Comparison of ENCODE assay signal across 16 cellular contexts in the genomic region with DNA sequence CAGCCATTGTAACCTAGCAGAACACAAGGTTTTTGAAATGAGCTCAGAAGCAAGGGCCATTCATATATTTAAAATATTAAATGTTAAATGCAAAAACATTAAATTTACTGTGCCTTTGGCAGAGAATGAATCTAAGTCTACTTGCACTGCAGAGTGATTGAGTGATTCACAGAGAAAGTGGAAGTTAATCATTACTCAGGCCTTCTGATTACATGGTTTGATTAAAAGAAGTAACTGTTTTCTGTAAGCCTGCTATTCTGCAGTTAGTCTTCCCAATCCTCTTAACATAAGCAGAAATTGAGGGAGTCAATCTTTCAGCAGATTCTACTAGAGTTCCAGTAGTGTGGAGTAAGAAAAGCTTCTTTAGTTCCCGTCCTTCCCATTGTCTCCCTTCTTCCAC. TPM values are rescaled to one million over a fixed set of nuclear protein-coding genes. Genes with fewer than 3 reads are reported as not detected.
DNase-seq lines count a peak whose midpoint lies in the region; ATAC-seq and TF ChIP-seq lines count a peak whose summit lies in the region.
"Had no signal": no experiment of that assay in that cellular context is flagged by ENCODE, and none has a peak within 500 bp of the region (broad histone marks: within the 10 kb centered on the region; RNA-seq: fewer than 3 reads in every experiment).

No MANE protein-coding gene starts in this region.

- CTCF ChIA-PET in WTC11 (lab: Charles Lee) = no interaction called here

- H3K4me1 Mint-ChIP-seq in WTC11 = peaks cover 37% of the 10 kb centered on the region
- peaks cover 16% of the 10 kb centered on the region for H3K4me1 Mint-ChIP-seq in type B pancreatic cell (ENCODE audit: unreplicated experiment)

- H3K27me3 ChIP-seq in cardiac muscle cell = peaks cover 14% of the 10 kb centered on the region

- peak overlapping the region; percentile 88 for H3K4me3 ChIP-seq in cardiac muscle cell
- H3K4me3 ChIP-seq: GM12878 had no signal

- TF ChIP-seq CTCF in cardiac muscle cell (IDR thresholded peaks at IDR 0.05; ENCODE audit: low read depth, low read length) = no peak
- no peak for TF ChIP-seq CTCF in WTC11 (IDR thresholded peaks at IDR 0.05)
- TF ChIP-seq CTCF in type B pancreatic cell (conservative IDR thresholded peaks at IDR 0.05) = no peak

- H3K4me3 Mint-ChIP-seq in WTC11 (peak overlapping the region; percentile 98), type B pancreatic cell (peak overlapping the region; percentile 89)

- H3K9me3 ChIP-seq in cardiac muscle cell (ENCODE audit: low read depth) = no peaks in the 10 kb centered on the region
- H3K9me3 ChIP-seq: colonic mucosa had no signal

- ATAC-seq in left cardiac atrium = no peak
- ATAC-seq in WTC11 = no peak
- ATAC-seq: GM12878 had no signal

- no peak overlapping the region for H3K27ac ChIP-seq in cardiac muscle cell
- H3K27ac ChIP-seq: colonic mucosa had no signal

- POLR2A ChIA-PET in WTC11 (lab: Charles Lee) = no interaction called here

- H3K36me3 ChIP-seq in cardiac muscle cell = no peaks in the 10 kb centered on the region
- H3K36me3 ChIP-seq: colonic mucosa had no signal

- H3K9me3 Mint-ChIP-seq in WTC11 = no peaks in the 10 kb centered on the region
- H3K9me3 Mint-ChIP-seq in type B pancreatic cell = no peaks in the 10 kb centered on the region

- H3K4me1 ChIP-seq in cardiac muscle cell (ENCODE audit: low read depth) = peaks cover 5% of the 10 kb centered on the region
- H3K4me1 ChIP-seq: colonic mucosa had no signal

- H3K27me3 Mint-ChIP-seq in WTC11 (ENCODE audit: low read depth) (peaks cover 9% of the 10 kb centered on the region), type B pancreatic cell (peaks cover 59% of the 10 kb centered on the region)

- DNase-seq in cardiac muscle cell (ENCODE audit: low read depth in 1 of 2, low spot score in 1 of 2) (no peak), left cardiac atrium (no peak), WTC11 (ENCODE audit: low spot score) (no peak), inferior parietal cortex (ENCODE audit: extremely low spot score) (peak; percentile 52), type B pancreatic cell (ENCODE audit: extremely low spot score, unreplicated experiment) (no peak), AG08396 (ENCODE audit: low spot score) (no peak), head of caudate nucleus (no peak)
- no peak for DNase-seq in activated T-cell treated with anti-CD3 and anti-CD28 coated beads, Interleukin-2, amount 50 U/mL, for 1 hour
- DNase-seq: colonic mucosa; DMS79; GOT3; NCI-H510A; stimulated activated CD4-positive, alpha-beta T cell treated with anti-CD3 and anti-CD28 coated beads, Interleukin-12 subunit alpha, Interleukin-12 subunit beta, amount 100 ng/mL, for 4 hours; trophoblast cell had no signal

- H3K36me3 Mint-ChIP-seq in WTC11 (no peaks in the 10 kb centered on the region), type B pancreatic cell (no peaks in the 10 kb centered on the region)

- intact Hi-C loops in left cardiac atrium (cut with DNase I) = no loop called here
- intact Hi-C loops in head of caudate nucleus (cut with DNase I) = loop anchor here (10.0 kb wide), 1 partner anchor 516 kb away; no protein-coding TSS in a partner anchor

- H3K27ac Mint-ChIP-seq in WTC11 (no peak overlapping the region), type B pancreatic cell (no peak overlapping the region)

TF ChIP-seq in WTC11, 78 proteins besides CTCF, POLR2A, EP300 and RAD21:
- TF ChIP-seq RORB (CRISPR knock-in tag; IDR thresholded peaks at IDR 0.05) = no peak
- TF ChIP-seq NFYB (CRISPR knock-in tag; conservative IDR thresholded peaks at IDR 0.05; ENCODE audit: low read depth) = no peak
- TF ChIP-seq NFE2L1 (CRISPR knock-in tag; IDR thresholded peaks at IDR 0.05) = no peak
TF ChIP-seq in WTC11: peak in this region for 0.

RNA-seq across cellular contexts. Expression of gene NLGN1, which starts 1.5 kb away (rescaled TPM):
- total RNA-seq in cardiac muscle cell (7.6 and 10.9 TPM in 2 replicates), left cardiac atrium (1 to 10 TPM; 2.2 to 2.5 TPM), WTC11 (2021) (12.4 to 16.5 TPM (median 15.7 TPM) in 3 replicates), type B pancreatic cell (ENCODE audit: low replicate concordance) (3.2 and 12.6 TPM in 2 replicates)
- 5.3 and 7.6 TPM in 2 replicates for polyA plus RNA-seq in cardiac muscle cell
- total RNA-seq: GM12878, MCF 10A had no signal
- polyA plus RNA-seq: GM12878 had no signal
